ENCODE assay signal across 3 cellular contexts in genomic region chrX:57102918-57103317, GRCh38. TPM values are rescaled to one million over a fixed set of nuclear protein-coding genes. Genes with fewer than 3 reads are reported as not detected.
"Had no signal": no experiment of that assay in that cellular context is flagged by ENCODE, and none has a peak within 500 bp of the region (broad histone marks: within the 10 kb centered on the region; RNA-seq: fewer than 3 reads in every experiment).

No MANE protein-coding gene starts in this region.

RNA-seq across cellular contexts. Expression of gene SPIN2A, which starts 34.3 kb away (rescaled TPM):
- total RNA-seq: esophagus mucosa, gastrocnemius medialis, glomerular endothelial cell had no signal
